ENCODE assay signal across 1 cellular context in genomic region chr14:102516531-102517411, GRCh38.
A peak's percentile ranks its signal among the peaks of the same experiment; 100 is the strongest.
TF ChIP-seq lines count a peak whose summit lies in the region.

No MANE protein-coding gene starts in this region.

TF ChIP-seq in HEK293, 187 proteins besides CTCF, POLR2A, EP300 and RAD21 (continued from another document and continues in another):
- no peak for TF ChIP-seq ZNF2 (tag by site-specific recombination; IDR thresholded peaks at IDR 0.05)
- no peak for TF ChIP-seq ZSCAN16 (tag by site-specific recombination; IDR thresholded peaks at IDR 0.05)
- no peak for TF ChIP-seq TRIM28 (IDR thresholded peaks at IDR 0.05; ENCODE audit: borderline replicate concordance, low read length)
- TF ChIP-seq REPIN1 (tag by site-specific recombination; IDR thresholded peaks at IDR 0.05; ENCODE audit: low read depth) = no peak
- no peak for TF ChIP-seq SETDB1 (IDR thresholded peaks at IDR 0.05; ENCODE audit: insufficient read length, low read length)
- TF ChIP-seq ZNF600 (tag by site-specific recombination; IDR thresholded peaks at IDR 0.05) = peak; percentile 82
- peak; percentile 48; the same call in 1 of the 2 replicates for TF ChIP-seq PRDM10 (tag by site-specific recombination; IDR thresholded peaks at IDR 0.05)
- no peak for TF ChIP-seq ZNF658 (tag by site-specific recombination; IDR thresholded peaks at IDR 0.05)
- no peak for TF ChIP-seq ZNF555 (tag by site-specific recombination; conservative IDR thresholded peaks at IDR 0.05)
- no peak for TF ChIP-seq ZNF610 (tag by site-specific recombination; IDR thresholded peaks at IDR 0.05; ENCODE audit: borderline replicate concordance)
- no peak for TF ChIP-seq SALL2 (tag by site-specific recombination; IDR thresholded peaks at IDR 0.05; ENCODE audit: borderline replicate concordance)
- no peak for TF ChIP-seq MYNN (tag by site-specific recombination; IDR thresholded peaks at IDR 0.05; ENCODE audit: borderline replicate concordance)
- TF ChIP-seq ZBTB7A (tag by site-specific recombination; IDR thresholded peaks at IDR 0.05; ENCODE audit: low read depth) = peak; percentile 50; the same call in 1 of the 2 replicates
- no peak for TF ChIP-seq ZNF433 (tag by site-specific recombination; IDR thresholded peaks at IDR 0.05; ENCODE audit: low read depth)
- no peak for TF ChIP-seq KLF9 (tag by site-specific recombination; IDR thresholded peaks at IDR 0.05; ENCODE audit: low read depth)
- no peak for TF ChIP-seq ZNF626 (tag by site-specific recombination; IDR thresholded peaks at IDR 0.05)
- TF ChIP-seq ZNF132 (tag by site-specific recombination; IDR thresholded peaks at IDR 0.05; ENCODE audit: borderline replicate concordance) = no peak
- no peak for TF ChIP-seq ZNF677 (tag by site-specific recombination; IDR thresholded peaks at IDR 0.05)
- TF ChIP-seq HOXC10 (CRISPR knock-in tag; IDR thresholded peaks at IDR 0.05) = no peak
- no peak for TF ChIP-seq ZNF639 (tag by site-specific recombination; IDR thresholded peaks at IDR 0.05)
- no peak for TF ChIP-seq GFI1B (tag by site-specific recombination; IDR thresholded peaks at IDR 0.05)
- peak; percentile 9; the same call in 1 of the 2 replicates for TF ChIP-seq IKZF3 (tag by site-specific recombination; IDR thresholded peaks at IDR 0.05)
- TF ChIP-seq ZNF449 (tag by site-specific recombination; IDR thresholded peaks at IDR 0.05) = no peak
- TF ChIP-seq ZNF664 (tag by site-specific recombination; IDR thresholded peaks at IDR 0.05) = no peak
- 0 out of 2 replicates have a peak, but pooled peaks have one; percentile 16 for TF ChIP-seq ZIC2 (tag by site-specific recombination; IDR thresholded peaks at IDR 0.05)
- no peak for TF ChIP-seq ZNF518A (tag by site-specific recombination; conservative IDR thresholded peaks at IDR 0.05; ENCODE audit: low read depth)
- no peak for TF ChIP-seq ZNF280D (tag by site-specific recombination; IDR thresholded peaks at IDR 0.05)
- no peak for TF ChIP-seq MEIS1 (CRISPR knock-in tag; IDR thresholded peaks at IDR 0.05; ENCODE audit: borderline replicate concordance)
- no peak for TF ChIP-seq ZNF558 (tag by site-specific recombination; IDR thresholded peaks at IDR 0.05)
- no peak for TF ChIP-seq ZSCAN18 (tag by site-specific recombination; IDR thresholded peaks at IDR 0.05)
- TF ChIP-seq ZNF501 (tag by site-specific recombination; IDR thresholded peaks at IDR 0.05) = 0 out of 2 replicates have a peak, but pooled peaks have one; percentile 28
- no peak for TF ChIP-seq ZBTB6 (tag by site-specific recombination; IDR thresholded peaks at IDR 0.05)
- TF ChIP-seq ZNF239 (tag by site-specific recombination; IDR thresholded peaks at IDR 0.05) = no peak
- TF ChIP-seq HOXA7 (CRISPR knock-in tag; IDR thresholded peaks at IDR 0.05; ENCODE audit: borderline replicate concordance) = no peak
- peak; percentile 69; the same call in 1 of the 2 replicates for TF ChIP-seq ZNF76 (tag by site-specific recombination; IDR thresholded peaks at IDR 0.05; ENCODE audit: borderline replicate concordance, low read depth)
- TF ChIP-seq ZNF26 (tag by site-specific recombination; IDR thresholded peaks at IDR 0.05) = no peak
- TF ChIP-seq ZFP3 (tag by site-specific recombination; IDR thresholded peaks at IDR 0.05; ENCODE audit: low read depth) = no peak
- TF ChIP-seq ZNF792 (tag by site-specific recombination; IDR thresholded peaks at IDR 0.05) = no peak
- TF ChIP-seq AEBP2 (tag by site-specific recombination; IDR thresholded peaks at IDR 0.05; ENCODE audit: borderline replicate concordance) = no peak
